Comparison of ENCODE assay signal across 1 cellular context in the genomic region with DNA sequence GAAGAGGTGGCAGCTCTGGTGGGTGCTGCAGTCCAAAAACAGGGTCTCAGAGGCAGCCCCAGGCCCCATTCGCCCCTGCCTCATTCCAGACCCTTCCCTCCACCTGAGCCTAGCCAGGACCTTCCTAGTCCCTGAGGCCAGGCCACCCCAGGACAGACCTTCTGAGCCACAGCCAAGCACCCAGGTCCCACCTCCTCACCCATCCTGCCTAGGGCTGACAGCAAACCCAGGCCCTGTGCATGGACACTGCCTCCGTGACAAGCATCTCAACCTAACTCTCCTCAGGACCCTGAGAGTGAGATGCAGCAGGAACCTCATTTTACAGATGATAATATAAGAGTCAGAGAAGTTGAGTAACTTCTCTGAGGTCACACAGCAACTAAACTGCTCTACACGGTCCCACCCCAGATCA.
TF ChIP-seq lines count a peak whose summit lies in the region.

No MANE protein-coding gene starts in this region.

TF ChIP-seq in K562, 482 proteins besides CTCF, POLR2A, EP300 and RAD21:
- TF ChIP-seq RBM25 (IDR thresholded peaks at IDR 0.05; ENCODE audit: low read depth, low read length, severe bottlenecking) (peak; percentile 57), ZFP36 (IDR thresholded peaks at IDR 0.05; ENCODE audit: low read depth, low read length, partially characterized antibody) (peak; percentile 70), KDM1A (IDR thresholded peaks at IDR 0.05) (peak; percentile 58 to 61; a peak in 3 of 4 replicates), BCOR (IDR thresholded peaks at IDR 0.05) (peak; percentile 84), EZH2 (IDR thresholded peaks at IDR 0.05; ENCODE audit: borderline replicate concordance, low read depth, low read length) (no peak)
